In genomic region chr3:47430606-47431005, GRCh38 we compare ENCODE assay signal across 14 cellular contexts.
"Had no signal": no experiment of that assay in that cellular context is flagged by ENCODE, and none has a peak within 500 bp of the region (broad histone marks: within the 10 kb centered on the region; RNA-seq: fewer than 3 reads in every experiment).

No MANE protein-coding gene starts in this region.

- H3K27me3 ChIP-seq: body of pancreas had no signal

- H3K27me3 Mint-ChIP-seq: activated CD4-positive, alpha-beta memory T cell treated with anti-CD3 and anti-CD28 coated beads for 36 hours had no signal

- H3K9me3 Mint-ChIP-seq: activated CD4-positive, alpha-beta memory T cell treated with anti-CD3 and anti-CD28 coated beads for 36 hours; activated T-helper 1 cell treated with anti-CD3 and anti-CD28 coated beads, Interleukin-12 subunit alpha, Interleukin-12 subunit beta, Interleukin-2, Interleukin-4 antibody, amounts not matched to agents 30 ng/mL and 10 ng/mL and 1 ng/mL, durations not matched to agents 14 hours and 24 hours and 36 hours; neural crest cell; T-helper 2 cell treated with Interferon-gamma antibody and Interleukin-4, amounts not matched to agents 5 μg/mL and 100 μg/mL, for 36 hours had no signal

- DNase-seq: activated CD4-positive, alpha-beta memory T cell treated with anti-CD3 and anti-CD28 coated beads for 36 hours; activated CD4-positive, alpha-beta T cell treated with anti-CD3 and anti-CD28 coated beads for 1 hour; activated CD8-positive, alpha-beta memory T cell treated with anti-CD3 and anti-CD28 coated beads, Interleukin-2, amount 50 U/mL, for 4 hours; activated naive CD4-positive, alpha-beta T cell treated with Interleukin-2 at 50 U/mL for 16 hours; amniotic stem cell; effector CD8-positive, alpha-beta T cell; left ventricle myocardium superior; retina had no signal

- H3K4me3 Mint-ChIP-seq: activated CD4-positive, alpha-beta memory T cell treated with anti-CD3 and anti-CD28 coated beads for 36 hours; activated T-helper 1 cell treated with anti-CD3 and anti-CD28 coated beads, Interleukin-12 subunit alpha, Interleukin-12 subunit beta, Interleukin-2, Interleukin-4 antibody, amounts not matched to agents 30 ng/mL and 10 ng/mL and 1 ng/mL, durations not matched to agents 14 hours and 24 hours and 36 hours; neural crest cell; T-helper 2 cell treated with Interferon-gamma antibody and Interleukin-4, amounts not matched to agents 5 μg/mL and 100 μg/mL, for 36 hours had no signal

- ATAC-seq: body of pancreas, left ventricle myocardium superior had no signal

- H3K4me3 ChIP-seq: body of pancreas, skin epidermis had no signal

- H3K9me3 ChIP-seq: body of pancreas had no signal

- H2AFZ ChIP-seq: parathyroid adenoma had no signal

- H3K27ac Mint-ChIP-seq: activated CD4-positive, alpha-beta memory T cell treated with anti-CD3 and anti-CD28 coated beads for 36 hours; activated T-helper 1 cell treated with anti-CD3 and anti-CD28 coated beads, Interleukin-12 subunit alpha, Interleukin-12 subunit beta, Interleukin-2, Interleukin-4 antibody, amounts not matched to agents 30 ng/mL and 10 ng/mL and 1 ng/mL, durations not matched to agents 14 hours and 24 hours and 36 hours; T-helper 2 cell treated with Interferon-gamma antibody and Interleukin-4, amounts not matched to agents 5 μg/mL and 100 μg/mL, for 36 hours had no signal

- H3K4me1 ChIP-seq: parathyroid adenoma had no signal

- H3K27ac ChIP-seq: body of pancreas, parathyroid adenoma had no signal

- H3K9ac ChIP-seq: parathyroid adenoma had no signal
